ENCODE assay signal across 25 cellular contexts in genomic region chr13:47671762-47672161, GRCh38.
DNase-seq lines count a peak whose midpoint lies in the region; ATAC-seq and TF ChIP-seq lines count a peak whose summit lies in the region.
"Had no signal": no experiment of that assay in that cellular context is flagged by ENCODE, and none has a peak within 500 bp of the region (broad histone marks: within the 10 kb centered on the region; RNA-seq: fewer than 3 reads in every experiment).

No MANE protein-coding gene starts in this region.

- DNase-seq in left ventricle myocardium superior (no peak), right cardiac atrium (no peak), adipocyte (ENCODE audit: low read depth) (no peak), psoas muscle (no peak)
- no peak for DNase-seq in activated CD8-positive, alpha-beta T cell treated with anti-CD3 and anti-CD28 coated beads, Interleukin-2, amount 10 ng/mL, durations not matched to agents 7 days and 5 days
- DNase-seq: AML-193; CD4-positive, alpha-beta T cell; DMS53; H9; KBM-7; NCI-H1048; NCI-H1417; NCI-H1694; NCI-H2029 treated with DMSO at 0.1 percent for 48 hours; NCI-H2227 treated with DMSO at 0.1 percent for 48 hours; NCI-H526 treated with DMSO at 0.1 percent for 48 hours; SIG-M5 had no signal

- no peaks in the 10 kb centered on the region for H3K9me3 ChIP-seq in right cardiac atrium (ENCODE audit: control insufficient read depth, low read length)
- no peaks in the 10 kb centered on the region for H3K9me3 ChIP-seq in adipocyte (ENCODE audit: control insufficient read depth, low read length)
- no peaks in the 10 kb centered on the region for H3K9me3 ChIP-seq in psoas muscle
- H3K9me3 ChIP-seq: A549; BLaER1 treated with 17β-estradiol and CSF1 and Interleukin-3, amounts not matched to agents 10 nM and 100 nM had no signal

- intact Hi-C loops in left ventricle myocardium superior (cut with micrococcal nuclease) (no loop called here), right cardiac atrium (cut with DNase I) (no loop called here), psoas muscle (cut with DNase I) (loop anchor here in 1 of 2 donors (5.0 kb wide), 1 partner anchor 1081 kb away; no protein-coding TSS in a partner anchor)

- H3K4me3 Mint-ChIP-seq in activated CD8-positive, alpha-beta T cell treated with anti-CD3 and anti-CD28 coated beads, Interleukin-2, amount 10 ng/mL, durations not matched to agents 7 days and 5 days: no peak overlapping the region
- H3K4me3 Mint-ChIP-seq: CD4-positive, alpha-beta T cell; GM23338; H9 had no signal

- H3K27ac ChIP-seq in right cardiac atrium (ENCODE audit: low read length): no peak overlapping the region
- peak overlapping the region; percentile 56 for H3K27ac ChIP-seq in psoas muscle
- H3K27ac ChIP-seq: A549; BLaER1 treated with 17β-estradiol and CSF1 and Interleukin-3, amounts not matched to agents 10 nM and 100 nM; RWPE1; SK-N-MC had no signal

- no peak overlapping the region for H3K27ac Mint-ChIP-seq in activated CD8-positive, alpha-beta T cell treated with anti-CD3 and anti-CD28 coated beads, Interleukin-2, amount 10 ng/mL, durations not matched to agents 7 days and 5 days
- H3K27ac Mint-ChIP-seq: CD4-positive, alpha-beta T cell; GM23338; H9 had no signal

- H3K27me3 Mint-ChIP-seq in activated CD8-positive, alpha-beta T cell treated with anti-CD3 and anti-CD28 coated beads, Interleukin-2, amount 10 ng/mL, durations not matched to agents 7 days and 5 days (ENCODE audit: low read depth): no peaks in the 10 kb centered on the region
- H3K27me3 Mint-ChIP-seq: CD4-positive, alpha-beta T cell had no signal

- H3K36me3 Mint-ChIP-seq in activated CD8-positive, alpha-beta T cell treated with anti-CD3 and anti-CD28 coated beads, Interleukin-2, amount 10 ng/mL, durations not matched to agents 7 days and 5 days (ENCODE audit: low read depth): no peaks in the 10 kb centered on the region

- WGBS in right cardiac atrium: 59% methylated on average over 4 of the region's 4 CpGs
- 44 to 81% (median 45%) methylated on average over 4 of the region's 4 CpGs for WGBS in psoas muscle, 3 donors

- H3K4me1 Mint-ChIP-seq in activated CD8-positive, alpha-beta T cell treated with anti-CD3 and anti-CD28 coated beads, Interleukin-2, amount 10 ng/mL, durations not matched to agents 7 days and 5 days (ENCODE audit: low read depth): no peaks in the 10 kb centered on the region

- H3K27me3 ChIP-seq in right cardiac atrium (ENCODE audit: control insufficient read depth, insufficient read depth) (no peaks in the 10 kb centered on the region), adipocyte (replicated peaks; ENCODE audit: control insufficient read depth, insufficient read depth, low read length) (no peaks in the 10 kb centered on the region), psoas muscle (ENCODE audit: insufficient read depth in 3 of 3, low read length in 2 of 3) (no peaks in the 10 kb centered on the region)
- H3K27me3 ChIP-seq: BLaER1 treated with 17β-estradiol and CSF1 and Interleukin-3, amounts not matched to agents 10 nM and 100 nM had no signal

- CTCF ChIA-PET in activated CD8-positive, alpha-beta T cell treated with anti-CD3 and anti-CD28 coated beads, Interleukin-2, amount 10 ng/mL, durations not matched to agents 7 days and 5 days (lab: Charles Lee): no interaction called here

- H3K4me1 ChIP-seq in right cardiac atrium (ENCODE audit: control insufficient read depth, insufficient read depth, low read length) (peaks cover 6% of the 10 kb centered on the region), adipocyte (ENCODE audit: control insufficient read depth, insufficient read depth, low read length) (peaks cover 21% of the 10 kb centered on the region), psoas muscle (peaks cover 14% of the 10 kb centered on the region)
- H3K4me1 ChIP-seq: A549 had no signal

- TF ChIP-seq CTCF in psoas muscle (IDR thresholded peaks at IDR 0.05): no peak

- H3K4me3 ChIP-seq in right cardiac atrium (ENCODE audit: low read length): no peak overlapping the region
- H3K4me3 ChIP-seq in adipocyte (ENCODE audit: low read length): peak overlapping the region; percentile 61
- H3K4me3 ChIP-seq in psoas muscle: no peak overlapping the region
- H3K4me3 ChIP-seq: A549; BLaER1 treated with 17β-estradiol and CSF1 and Interleukin-3, amounts not matched to agents 10 nM and 100 nM; GM23338; SK-N-MC had no signal

- peak overlapping the region; percentile 48 for H3K9ac ChIP-seq in adipocyte (ENCODE audit: low read length)
- H3K9ac ChIP-seq: BLaER1 treated with 17β-estradiol and CSF1 and Interleukin-3, amounts not matched to agents 10 nM and 100 nM had no signal

- POLR2A ChIA-PET in activated CD8-positive, alpha-beta T cell treated with anti-CD3 and anti-CD28 coated beads, Interleukin-2, amount 10 ng/mL, durations not matched to agents 7 days and 5 days (lab: Charles Lee): no interaction called here

- H3K36me3 ChIP-seq in adipocyte (ENCODE audit: control insufficient read depth, insufficient read depth, low read length, severe bottlenecking): no peaks in the 10 kb centered on the region
- H3K36me3 ChIP-seq in psoas muscle (ENCODE audit: insufficient read depth in 1 of 2, low read depth in 1 of 2): no peaks in the 10 kb centered on the region
- H3K36me3 ChIP-seq: BLaER1 treated with 17β-estradiol and CSF1 and Interleukin-3, amounts not matched to agents 10 nM and 100 nM had no signal

- ATAC-seq in left ventricle myocardium superior (peak; percentile 40), right cardiac atrium (no peak), psoas muscle (peak; percentile 78 to 89 (median 84)), HG03196 (IDR thresholded peaks at IDR 0.05; ENCODE audit: unreplicated experiment) (no peak), GM21528 (IDR thresholded peaks at IDR 0.05; ENCODE audit: low FRiP score, unreplicated experiment) (no peak)
- no peak for ATAC-seq in activated CD8-positive, alpha-beta T cell treated with anti-CD3 and anti-CD28 coated beads, Interleukin-2, amount 10 ng/mL, durations not matched to agents 7 days and 5 days
- ATAC-seq: A549, GM23338, Panc1 had no signal

- no peaks in the 10 kb centered on the region for H3K9me3 Mint-ChIP-seq in activated CD8-positive, alpha-beta T cell treated with anti-CD3 and anti-CD28 coated beads, Interleukin-2, amount 10 ng/mL, durations not matched to agents 7 days and 5 days (ENCODE audit: insufficient read depth)

Comparison
In these comparisons a context has a peak if more than half of its experiments do, and no peak if none do; other contexts are left out.
1. ATAC-seq: peak in left ventricle myocardium superior (single experiment) and psoas muscle (4 of 4); none in right cardiac atrium (0 of 2), HG03196 (single experiment), GM21528 (single experiment) and activated CD8-positive, alpha-beta T cell treated with anti-CD3 and anti-CD28 coated beads, Interleukin-2, amount 10 ng/mL, durations not matched to agents 7 days and 5 days (single experiment).